Comparison of ENCODE assay signal across 2 cellular contexts in genomic region chr16:85661131-85662035, GRCh38.
TF ChIP-seq lines count a peak whose summit lies in the region.

No MANE protein-coding gene starts in this region.

TF ChIP-seq in GM12891, 5 proteins besides CTCF, POLR2A, EP300 and RAD21:
- TF ChIP-seq SPI1 (IDR thresholded peaks at IDR 0.05; ENCODE audit: low read depth, low read length), result no peak
- TF ChIP-seq PAX5 (IDR thresholded peaks at IDR 0.05; ENCODE audit: insufficient read depth, low read length, severe bottlenecking), result no peak
- no peak for TF ChIP-seq TAF1 (IDR thresholded peaks at IDR 0.05; ENCODE audit: low read depth, low read length)
- no peak for TF ChIP-seq POU2F2 (IDR thresholded peaks at IDR 0.05; ENCODE audit: low read depth, low read length)
- no peak for TF ChIP-seq POLR2AphosphoS5 (IDR thresholded peaks at IDR 0.05; ENCODE audit: low read depth, low read length)

TF ChIP-seq in H1, 55 proteins besides CTCF, POLR2A, EP300 and RAD21:
- TF ChIP-seq ASH2L (IDR thresholded peaks at IDR 0.05; ENCODE audit: low read length), result no peak
- no peak for TF ChIP-seq SIX5 (IDR thresholded peaks at IDR 0.05; ENCODE audit: low read depth, low read length)
